9 cellular contexts compared by ENCODE assay signal in the genomic region with DNA sequence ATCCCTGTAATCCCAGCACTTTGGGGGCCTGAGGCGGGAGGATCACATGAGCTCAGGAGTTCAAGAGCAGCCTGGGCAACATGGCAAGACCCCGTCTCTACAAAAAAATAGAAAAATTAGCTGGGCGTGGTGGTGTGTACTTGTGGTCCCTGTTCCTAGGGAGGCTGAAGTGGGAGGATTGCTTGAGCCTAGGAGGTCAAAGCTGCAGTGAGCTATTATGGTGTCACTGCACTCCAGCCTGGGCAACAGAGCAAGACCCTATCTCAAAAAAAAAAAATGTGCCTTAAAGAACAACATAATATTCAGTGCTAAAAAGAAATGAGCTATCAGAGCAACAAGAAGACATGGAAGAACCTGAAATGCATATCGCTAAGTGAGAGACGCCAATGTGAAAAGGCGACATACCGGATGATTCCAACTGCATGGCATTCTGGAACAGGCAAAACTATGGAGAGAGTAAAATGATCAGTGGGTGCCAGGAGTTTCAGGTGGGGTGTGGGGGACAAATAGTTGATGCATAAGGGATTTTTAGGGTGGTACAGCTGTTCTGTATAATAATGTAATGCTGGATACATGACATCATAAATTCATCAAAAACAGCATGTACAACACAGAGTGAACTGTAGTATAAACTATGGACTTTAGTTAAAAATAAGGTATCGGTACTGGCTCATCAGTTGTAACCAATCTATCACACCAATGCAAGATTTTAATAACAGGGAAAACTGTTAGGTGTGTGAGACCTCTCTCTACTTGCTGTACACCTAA.
DNase-seq lines count a peak whose midpoint lies in the region; ATAC-seq and TF ChIP-seq lines count a peak whose summit lies in the region.
"Had no signal": no experiment of that assay in that cellular context is flagged by ENCODE, and none has a peak within 500 bp of the region (broad histone marks: within the 10 kb centered on the region; RNA-seq: fewer than 3 reads in every experiment).

No MANE protein-coding gene starts in this region.

- H3K4me1 ChIP-seq in MM.1S (ENCODE audit: low read length), result peaks cover 48% of the 10 kb centered on the region
- peaks cover 63% of the 10 kb centered on the region for H3K4me1 ChIP-seq in psoas muscle

- H3K27me3 Mint-ChIP-seq in CD4-positive, alpha-beta T cell, result no peaks in the 10 kb centered on the region
- H3K27me3 Mint-ChIP-seq: memory B cell had no signal

- no peaks in the 10 kb centered on the region for H3K27me3 ChIP-seq in CD4-positive, alpha-beta T cell (ENCODE audit: control insufficient read depth, insufficient read depth, low read length)
- no peaks in the 10 kb centered on the region for H3K27me3 ChIP-seq in MM.1S (replicated peaks; ENCODE audit: insufficient read depth, low read length)
- H3K27me3 ChIP-seq in psoas muscle (ENCODE audit: insufficient read depth in 3 of 3, low read length in 2 of 3), result no peaks in the 10 kb centered on the region

- H3K9me2 ChIP-seq in MM.1S (replicated peaks; ENCODE audit: insufficient read depth, low read length), result no peaks in the 10 kb centered on the region

- H3K4me1 Mint-ChIP-seq in CD4-positive, alpha-beta T cell (ENCODE audit: low read depth), result peaks cover 72% of the 10 kb centered on the region

- H3K27ac Mint-ChIP-seq in CD4-positive, alpha-beta T cell, result peak overlapping the region; percentile 94

- H3K9ac ChIP-seq in MM.1S (ENCODE audit: low read length), result peak overlapping the region; percentile 58

- H4K20me1 ChIP-seq in MM.1S (ENCODE audit: insufficient read depth, low read length), result no peaks in the 10 kb centered on the region

- no peaks in the 10 kb centered on the region for H3K9me3 Mint-ChIP-seq in CD4-positive, alpha-beta T cell
- H3K9me3 Mint-ChIP-seq: memory B cell had no signal

- CTCF ChIA-PET in CD4-positive, alpha-beta T cell (lab: Charles Lee), result interaction anchor here (0.8 to 4.5 kb wide), 4 partner anchors 14 to 452 kb away, joined by 3 to 47 read pairs (median 8); no protein-coding TSS in a partner anchor

- no peak for DNase-seq in CD4-positive, alpha-beta T cell
- no peak for DNase-seq in MM.1S
- no peak for DNase-seq in coronary artery (ENCODE audit: low spot score)
- no peak for DNase-seq in psoas muscle
- no peak for DNase-seq in NCI-H1105 (lab: John Stamatoyannopoulos, UW)
- DNase-seq in epidermal melanocyte (ENCODE audit: insufficient read length, low spot score), result no peak
- DNase-seq in NCI-H526 treated with DMSO at 0.1 percent for 48 hours (lab: John Stamatoyannopoulos, UW), result no peak
- no peak for DNase-seq in NCI-H524 (lab: John Stamatoyannopoulos, UW)

- TF ChIP-seq CTCF in CD4-positive, alpha-beta T cell (IDR thresholded peaks at IDR 0.05), result no peak
- no peak for TF ChIP-seq CTCF in MM.1S (IDR thresholded peaks at IDR 0.05; ENCODE audit: low read length)
- TF ChIP-seq CTCF in coronary artery (IDR thresholded peaks at IDR 0.05), result no peak
- TF ChIP-seq CTCF in psoas muscle (IDR thresholded peaks at IDR 0.05), result no peak

- intact Hi-C loops in CD4-positive, alpha-beta T cell (cut with DNase I, micrococcal nuclease), result loop anchor here in 1 of 2 experiments (2.0 kb wide), 2 partner anchors 14 to 182 kb away; no protein-coding TSS in a partner anchor
- intact Hi-C loops in psoas muscle (cut with DNase I), result loop anchor here in 1 of 2 donors (5.0 kb wide), 1 partner anchor 37 kb away; no protein-coding TSS in a partner anchor

- peak overlapping the region; percentile 93 for H3K27ac ChIP-seq in CD4-positive, alpha-beta T cell (ENCODE audit: low read depth, low read length)
- peak overlapping the region; percentile 85 for H3K27ac ChIP-seq in MM.1S (ENCODE audit: low read length)
- peak overlapping the region; percentile 85 to 88 for H3K27ac ChIP-seq in coronary artery
- H3K27ac ChIP-seq in psoas muscle, result peak overlapping the region; percentile 99

- no peaks in the 10 kb centered on the region for H3K36me3 Mint-ChIP-seq in CD4-positive, alpha-beta T cell (ENCODE audit: low read depth)
- H3K36me3 Mint-ChIP-seq: memory B cell had no signal

- H3K36me3 ChIP-seq in MM.1S (replicated peaks; ENCODE audit: insufficient read depth, low read length), result no peaks in the 10 kb centered on the region
- no peaks in the 10 kb centered on the region for H3K36me3 ChIP-seq in psoas muscle (ENCODE audit: insufficient read depth in 1 of 2, low read depth in 1 of 2)

- H3K4me3 Mint-ChIP-seq in CD4-positive, alpha-beta T cell, result peak overlapping the region; percentile 70

- POLR2A ChIA-PET in CD4-positive, alpha-beta T cell (lab: Charles Lee), result interaction anchor here (0.6 to 2.0 kb wide), 9 partner anchors 10 to 765 kb away, joined by 3 to 9 read pairs (median 4); partner anchors contain the start of gene MYLIP

- WGBS in psoas muscle, 3 donors, result 77 to 98% (median 82%) methylated on average over 8 of the region's 8 CpGs

- peaks cover 32% of the 10 kb centered on the region for H3F3A ChIP-seq in MM.1S (ENCODE audit: insufficient read depth, low read length)

- no peak for ATAC-seq in CD4-positive, alpha-beta T cell (ENCODE audit: poor library complexity)
- ATAC-seq in psoas muscle, result no peak

- H3K4me3 ChIP-seq in MM.1S (ENCODE audit: low read length) (peak overlapping the region; percentile 32; the same call in 1 of the 2 replicates), coronary artery (no peak overlapping the region), psoas muscle (peak overlapping the region; percentile 59)

- no peaks in the 10 kb centered on the region for H3K9me3 ChIP-seq in CD4-positive, alpha-beta T cell (ENCODE audit: control insufficient read depth, low read length)
- no peaks in the 10 kb centered on the region for H3K9me3 ChIP-seq in MM.1S (replicated peaks; ENCODE audit: insufficient read depth, low read length)
- no peaks in the 10 kb centered on the region for H3K9me3 ChIP-seq in psoas muscle

- H3K4me2 ChIP-seq in MM.1S (ENCODE audit: low read depth, low read length), result peak overlapping the region; percentile 77

- no peak overlapping the region for H2AFZ ChIP-seq in MM.1S (ENCODE audit: low read length)

- H3K79me2 ChIP-seq in MM.1S (ENCODE audit: low read length), result peaks cover 5% of the 10 kb centered on the region; the same call in 1 of the 2 replicates
